20 cellular contexts compared by ENCODE assay signal in genomic region chr5:141942185-141942857, GRCh38. TPM values are rescaled to one million over a fixed set of nuclear protein-coding genes. Genes with fewer than 3 reads are reported as not detected.
DNase-seq lines count a peak whose midpoint lies in the region; ATAC-seq, FAIRE-seq and TF ChIP-seq lines count a peak whose summit lies in the region.
"Had no signal": no experiment of that assay in that cellular context is flagged by ENCODE, and none has a peak within 500 bp of the region (broad histone marks: within the 10 kb centered on the region; RNA-seq: fewer than 3 reads in every experiment).

No MANE protein-coding gene starts in this region.

- H3K9me3 ChIP-seq in A549 (no peaks in the 10 kb centered on the region), right cardiac atrium (ENCODE audit: control insufficient read depth, low read length) (no peaks in the 10 kb centered on the region), neural cell (ENCODE audit: low read length) (no peaks in the 10 kb centered on the region)
- no peaks in the 10 kb centered on the region for H3K9me3 ChIP-seq in effector memory CD4-positive, alpha-beta T cell (ENCODE audit: control insufficient read depth, low read length)
- H3K9me3 ChIP-seq: colonic mucosa had no signal

- no peaks in the 10 kb centered on the region for H3K9me2 ChIP-seq in neural cell (ENCODE audit: insufficient read depth, low read length)

- H3K79me2 ChIP-seq in KMS-11 (ENCODE audit: insufficient read depth, low read depth) (no peaks in the 10 kb centered on the region), neural cell (replicated peaks; ENCODE audit: insufficient read depth, low read length) (no peaks in the 10 kb centered on the region)

- TF ChIP-seq EP300 in A549 (IDR thresholded peaks at IDR 0.05) (no peak), neural cell (conservative IDR thresholded peaks at IDR 0.05; ENCODE audit: poor library complexity, severe bottlenecking) (peak; percentile 75)

- no peak overlapping the region for H3K4me2 ChIP-seq in A549
- peak overlapping the region; percentile 83; the same call in 1 of the 2 replicates for H3K4me2 ChIP-seq in KMS-11
- H3K4me2 ChIP-seq in neural cell (ENCODE audit: low read length) = peak overlapping the region; percentile 15

- no peaks in the 10 kb centered on the region for H3F3A ChIP-seq in neural cell (ENCODE audit: insufficient read depth, low read length, poor library complexity, severe bottlenecking)

- H3K4me3 ChIP-seq in A549 (no peak overlapping the region), KMS-11 (IDR thresholded peaks at IDR 0.05; ENCODE audit: insufficient read depth, low read depth, low read length) (no peak overlapping the region), right cardiac atrium (ENCODE audit: low read length) (no peak overlapping the region), neural cell (ENCODE audit: low read length) (peak overlapping the region; percentile 14), foreskin fibroblast (ENCODE audit: low read depth in 1 of 2, low read length in 2 of 2) (no peak overlapping the region)
- H3K4me3 ChIP-seq in effector memory CD4-positive, alpha-beta T cell (ENCODE audit: insufficient read depth, low read depth, low read length, poor library complexity, severe bottlenecking) = no peak overlapping the region
- H3K4me3 ChIP-seq: colonic mucosa had no signal

- TF ChIP-seq RAD21 in A549 (conservative IDR thresholded peaks at IDR 0.05 in 1 of 2, IDR thresholded peaks at IDR 0.05 in 1 of 2) = no peak
- no peak for TF ChIP-seq RAD21 in neural cell (conservative IDR thresholded peaks at IDR 0.05)

- no peak overlapping the region for H2AFZ ChIP-seq in KMS-11 (ENCODE audit: low read depth)
- H2AFZ ChIP-seq in neural cell (ENCODE audit: low read depth, low read length) = no peak overlapping the region

- no peaks in the 10 kb centered on the region for H4K20me1 ChIP-seq in KMS-11 (ENCODE audit: insufficient read depth)
- no peaks in the 10 kb centered on the region for H4K20me1 ChIP-seq in neural cell (ENCODE audit: insufficient read depth)

- H3K27ac ChIP-seq in A549 (no peak overlapping the region), KMS-11 (peak overlapping the region; percentile 70; the same call in 1 of the 2 replicates), right cardiac atrium (ENCODE audit: low read length) (peak overlapping the region; percentile 17), neural cell (ENCODE audit: low read length) (peak overlapping the region; percentile 21)
- H3K27ac ChIP-seq in effector memory CD4-positive, alpha-beta T cell (ENCODE audit: insufficient read depth, low read length, poor library complexity, severe bottlenecking) = no peak overlapping the region
- H3K27ac ChIP-seq: colonic mucosa, VCaP had no signal

- in situ Hi-C loops in ACHN (cut with HindIII; ENCODE audit: low pct_ligation_motif_present, low pct_unique_long_range_greater_than_20kb, low sequenced_read_pairs) = no loop called here

- H3K27me3 ChIP-seq in KMS-11 (ENCODE audit: insufficient read depth, low read depth) (no peaks in the 10 kb centered on the region), right cardiac atrium (ENCODE audit: control insufficient read depth, insufficient read depth) (no peaks in the 10 kb centered on the region), neural cell (ENCODE audit: insufficient read depth, low read depth, low read length) (no peaks in the 10 kb centered on the region)
- no peaks in the 10 kb centered on the region for H3K27me3 ChIP-seq in effector memory CD4-positive, alpha-beta T cell (replicated peaks; ENCODE audit: control insufficient read depth, insufficient read depth, low read length, poor library complexity, severe bottlenecking)
- H3K27me3 ChIP-seq: colonic mucosa had no signal

- 86% methylated on average over 9 of the region's 9 CpGs for WGBS in A549 (ENCODE audit: missing lambda C conversion rate)
- 47% methylated on average over 9 of the region's 9 CpGs for WGBS in right cardiac atrium

- DNase-seq in A549 (ENCODE audit: low read depth in 1 of 2, low spot score in 1 of 2) (no peak), right cardiac atrium (no peak), ACHN (no peak), foreskin fibroblast (no peak), NCI-H774 (lab: John Stamatoyannopoulos, UW) (no peak)
- no peak for DNase-seq in effector memory CD4-positive, alpha-beta T cell
- DNase-seq: amniotic stem cell, Calu3, colonic mucosa, H7, NCI-H187 treated with DMSO at 0.1 percent for 48 hours, NCI-H446, posterior cingulate gyrus, SHP77 had no signal

- POLR2A ChIA-PET in A549 (lab: Yijun Ruan, JAX) = interaction anchor here (4.8 kb wide), 1 partner anchor 19 kb away, joined by 28 read pairs; the partner anchor contains the start of gene DELE1

- ATAC-seq in A549 (no peak), right cardiac atrium (peak; percentile 43 to 48)
- ATAC-seq: activated T-helper 17 cell treated with anti-CD3 and anti-CD28 coated beads, Interleukin-2, amount 50 U/mL, for 72 hours had no signal

- intact Hi-C loops in right cardiac atrium (cut with DNase I) = no loop called here

- no peak for TF ChIP-seq POLR2A in A549 (IDR thresholded peaks at IDR 0.05; ENCODE audit: low read length)

- TF ChIP-seq CTCF in A549 (IDR thresholded peaks at IDR 0.05) = no peak
- TF ChIP-seq CTCF in KMS-11 (conservative IDR thresholded peaks at IDR 0.05; ENCODE audit: low read depth, low read length) = no peak
- no peak for TF ChIP-seq CTCF in neural cell (IDR thresholded peaks at IDR 0.05; ENCODE audit: poor library complexity, severe bottlenecking)
- TF ChIP-seq CTCF in foreskin fibroblast (IDR thresholded peaks at IDR 0.05; ENCODE audit: low read depth, low read length) = no peak

- FAIRE-seq in A549 (lab: Jason Lieb, UNC) = no peak

- peaks cover 9% of the 10 kb centered on the region; the same call in 2 of the 3 replicates for H3K4me1 ChIP-seq in A549
- peaks cover 42% of the 10 kb centered on the region for H3K4me1 ChIP-seq in KMS-11 (ENCODE audit: low read depth, poor library complexity, severe bottlenecking)
- peaks cover 16% of the 10 kb centered on the region for H3K4me1 ChIP-seq in right cardiac atrium (ENCODE audit: control insufficient read depth, insufficient read depth, low read length)
- no peaks in the 10 kb centered on the region for H3K4me1 ChIP-seq in effector memory CD4-positive, alpha-beta T cell (ENCODE audit: control insufficient read depth, insufficient read depth, low read length, poor library complexity, severe bottlenecking)

- CTCF ChIA-PET in A549 (lab: Yijun Ruan, JAX) = interaction anchor here (0.7 to 11.8 kb wide), 7 partner anchors 8 to 252 kb away, joined by 3 to 158 read pairs (median 5); partner anchors contain the start of genes PCDH12 and RNF14

- H3K36me3 ChIP-seq in KMS-11 (ENCODE audit: insufficient read depth) = no peaks in the 10 kb centered on the region
- H3K36me3 ChIP-seq in neural cell (ENCODE audit: insufficient read depth, low read length) = no peaks in the 10 kb centered on the region
- peaks cover 20% of the 10 kb centered on the region for H3K36me3 ChIP-seq in effector memory CD4-positive, alpha-beta T cell (ENCODE audit: control insufficient read depth, insufficient read depth, low read length)

- H3K9ac ChIP-seq in KMS-11 (no peak overlapping the region), neural cell (ENCODE audit: low read length) (no peak overlapping the region)

TF ChIP-seq in A549, 52 proteins besides CTCF, POLR2A, EP300 and RAD21:
- 0 out of 2 replicates have a peak, but pooled peaks have one; percentile 21 for TF ChIP-seq POLR2AphosphoS2 (conservative IDR thresholded peaks at IDR 0.05; ENCODE audit: low read length)
- TF ChIP-seq CHD4 (IDR thresholded peaks at IDR 0.05; ENCODE audit: borderline replicate concordance) = no peak

RNA-seq across cellular contexts. Expression of gene PCDH12, which starts 15.7 kb away (rescaled TPM):
- polyA plus RNA-seq in A549 (2011; rRNA removed) (not detected in 2 replicates), A549 (2017; fragmentation: RNase III; extraction: RNeasy Plus Mini Kit Qiagen cat#74134 plus additional on column Dnase treatment) (not detected in 3 replicates), right cardiac atrium (3.0 TPM), neural cell (not detected in 2 replicates)
- polyA plus RNA-seq in A549 (2012; cell fraction: cytosol; rRNA removed) = not detected in 2 replicates
- not detected in 2 replicates for polyA plus RNA-seq in A549 (2012; cell fraction: nucleus; rRNA removed)
- not detected in 2 replicates for polyA minus RNA-seq in A549 (2011; rRNA and poly(A)+ RNA removed)
- 1 to 10 TPM; 4.1 to 7.9 (median 6.7) TPM for total RNA-seq in right cardiac atrium
- not detected in 2 replicates for polyA minus RNA-seq in neural cell
- total RNA-seq: Calu3, kidney epithelial cell had no signal
- polyA plus RNA-seq: AG04450 had no signal

RNA-seq across cellular contexts. Expression of gene DELE1, which starts 18.6 kb away (rescaled TPM):
- polyA plus RNA-seq in A549 (2011; rRNA removed) (60.1 and 72.2 TPM in 2 replicates), A549 (2017; fragmentation: RNase III; extraction: RNeasy Plus Mini Kit Qiagen cat#74134 plus additional on column Dnase treatment) (40.4 to 43.5 TPM (median 41.2 TPM) in 3 replicates), right cardiac atrium (62.0 TPM), neural cell (49.6 and 61.4 TPM in 2 replicates)
- polyA plus RNA-seq in A549 (2012; cell fraction: cytosol; rRNA removed) = 70.3 and 84.5 TPM in 2 replicates
- polyA plus RNA-seq in A549 (2012; cell fraction: nucleus; rRNA removed) = 170 and 172 TPM in 2 replicates
- polyA minus RNA-seq in A549 (2011; rRNA and poly(A)+ RNA removed) = 74.3 and 83.8 TPM in 2 replicates
- total RNA-seq in right cardiac atrium = 100 to 1,000 TPM in 2 of 4 donors, 10 to 100 TPM in 2; 82.6 to 109 (median 99.2) TPM
- polyA minus RNA-seq in neural cell = 36.0 and 38.2 TPM in 2 replicates

RNA-seq across cellular contexts. Expression of gene RNF14, which starts 26.6 kb away (rescaled TPM):
- polyA plus RNA-seq in A549 (2011; rRNA removed) = 47.4 and 57.5 TPM in 2 replicates
- polyA plus RNA-seq in A549 (2012; cell fraction: cytosol; rRNA removed) = 18.3 and 21.6 TPM in 2 replicates
- polyA plus RNA-seq in A549 (2012; cell fraction: nucleus; rRNA removed) = 9.3 and 13.4 TPM in 2 replicates
- 39.7 to 43.2 TPM (median 41.2 TPM) in 3 replicates for polyA plus RNA-seq in A549 (2017; fragmentation: RNase III; extraction: RNeasy Plus Mini Kit Qiagen cat#74134 plus additional on column Dnase treatment)
- polyA minus RNA-seq in A549 (2011; rRNA and poly(A)+ RNA removed) = 35.6 and 40.5 TPM in 2 replicates
- 100 to 1,000 TPM in 2 of 4 donors, 10 to 100 TPM in 2; 90.7 to 105 (median 97.7) TPM for total RNA-seq in right cardiac atrium
- polyA plus RNA-seq in right cardiac atrium = 36.3 TPM
- polyA plus RNA-seq in neural cell = 82.1 and 108 TPM in 2 replicates
- 83.3 and 93.9 TPM in 2 replicates for polyA minus RNA-seq in neural cell

Comparison
In these comparisons a context has a peak if more than half of its experiments do, and no peak if none do; other contexts are left out.
1. ATAC-seq: peak in right cardiac atrium (2 of 2); none in A549 (0 of 2).
2. H3K27ac ChIP-seq: peak in KMS-11 (single experiment), right cardiac atrium (single experiment) and neural cell (single experiment); none in A549 (0 of 2) and effector memory CD4-positive, alpha-beta T cell (single experiment).